19 cellular contexts compared by ENCODE assay signal in the genomic region with DNA sequence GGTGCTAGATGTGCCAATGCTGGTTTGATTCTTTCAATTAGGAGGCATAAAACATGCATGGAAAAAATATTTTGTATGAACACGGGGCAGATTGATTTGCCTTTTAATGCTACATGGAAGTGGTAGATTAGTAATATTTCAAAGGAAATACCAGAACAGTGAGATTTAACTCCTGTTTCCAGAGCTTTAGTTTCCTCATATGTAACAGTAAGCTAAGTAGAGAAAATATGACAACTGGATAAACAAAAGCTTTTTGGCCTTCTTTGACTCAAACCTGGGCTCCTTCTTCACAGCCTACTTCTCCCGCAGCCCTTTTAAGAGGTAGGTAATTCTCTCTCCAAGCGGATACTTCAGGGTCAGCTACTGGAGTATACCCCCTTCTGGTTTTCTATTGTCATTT.
DNase-seq lines count a peak whose midpoint lies in the region; ATAC-seq and TF ChIP-seq lines count a peak whose summit lies in the region.
"Had no signal": no experiment of that assay in that cellular context is flagged by ENCODE, and none has a peak within 500 bp of the region (broad histone marks: within the 10 kb centered on the region; RNA-seq: fewer than 3 reads in every experiment).

No MANE protein-coding gene starts in this region.

- H3K36me3 ChIP-seq in mesodermal cell (ENCODE audit: control insufficient read depth, insufficient read depth, low read length) = no peaks in the 10 kb centered on the region

- no peaks in the 10 kb centered on the region for H3K27me3 ChIP-seq in foreskin keratinocyte

- TF ChIP-seq CTCF in choroid plexus epithelial cell (conservative IDR thresholded peaks at IDR 0.05; ENCODE audit: low read depth, low read length) = no peak
- TF ChIP-seq CTCF in foreskin keratinocyte (conservative IDR thresholded peaks at IDR 0.05) = no peak

- 83 to 100% methylated on average over 1 to 3 of the region's 3 CpGs for WGBS in mesodermal cell (ENCODE audit: insufficient coverage in 2 of 2), 2 experiments

- ATAC-seq in foreskin keratinocyte = no peak
- ATAC-seq: T-cell had no signal

- H3K4me3 ChIP-seq in choroid plexus epithelial cell (ENCODE audit: low read depth, low read length) = no peak overlapping the region
- no peak overlapping the region for H3K4me3 ChIP-seq in mesodermal cell (ENCODE audit: extremely low read depth, insufficient read depth, low read length, poor library complexity, severe bottlenecking)

- H3K9me3 ChIP-seq in mesodermal cell (ENCODE audit: control insufficient read depth, low read length) = no peaks in the 10 kb centered on the region

- DNase-seq in ELR (ENCODE audit: low read depth) = peak; percentile 6
- DNase-seq in NCI-H226 = peak; percentile 10
- DNase-seq in choroid plexus epithelial cell (ENCODE audit: low read depth) = peak; percentile 13
- no peak for DNase-seq in NCI-H187 (lab: John Stamatoyannopoulos, UW)
- DNase-seq in NCI-H748 treated with DMSO at 0.1 percent for 48 hours (lab: John Stamatoyannopoulos, UW) = no peak
- DNase-seq in foreskin keratinocyte = no peak
- DNase-seq in DMS 273 (lab: John Stamatoyannopoulos, UW; ENCODE audit: unreplicated experiment) = no peak
- DNase-seq: ACHN, DMS 273 treated with DMSO at 0.1 percent for 48 hours, DND-41, GDM1, H7, MV-4-11, NCI-H1417, NCI-H187 treated with DMSO at 0.1 percent for 48 hours, RPMI8226, SIG-M5, T-cell had no signal

- H3K27ac ChIP-seq in mesodermal cell (ENCODE audit: low read depth, low read length, severe bottlenecking) = peak overlapping the region; percentile 86
- H3K27ac ChIP-seq in foreskin keratinocyte = no peak overlapping the region

- H3K4me1 ChIP-seq in mesodermal cell (ENCODE audit: control insufficient read depth, insufficient read depth, low read length, poor library complexity, severe bottlenecking) = peaks cover 27% of the 10 kb centered on the region
- H3K4me1 ChIP-seq in foreskin keratinocyte = no peaks in the 10 kb centered on the region

Comparison
In these comparisons a context has a peak if more than half of its experiments do, and no peak if none do; other contexts are left out.
1. DNase-seq: peak in ELR (single experiment), NCI-H226 (single experiment) and choroid plexus epithelial cell (single experiment); none in NCI-H187 (0 of 2), NCI-H748 treated with DMSO at 0.1 percent for 48 hours (single experiment), foreskin keratinocyte (0 of 2) and DMS 273 (single experiment).